ENCODE assay signal across 14 cellular contexts in genomic region chr5:89282832-89283510, GRCh38.
A peak's percentile ranks its signal among the peaks of the same experiment; 100 is the strongest.
DNase-seq lines count a peak whose midpoint lies in the region; ATAC-seq lines count a peak whose summit lies in the region.
"Had no signal": no experiment of that assay in that cellular context is flagged by ENCODE, and none has a peak within 500 bp of the region (broad histone marks: within the 10 kb centered on the region; RNA-seq: fewer than 3 reads in every experiment).

No MANE protein-coding gene starts in this region.

- H3K36me3 ChIP-seq in mesenchymal stem cell (ENCODE audit: control insufficient read depth in 1 of 2, insufficient read depth in 2 of 2, low read depth in 1 of 2, low read length in 2 of 2): no peaks in the 10 kb centered on the region
- H3K36me3 ChIP-seq: gastroesophageal sphincter had no signal

- no peak overlapping the region for H3K18ac ChIP-seq in mesenchymal stem cell (ENCODE audit: low read depth in 1 of 2, low read length in 2 of 2)

- H3K4me2 ChIP-seq in mesenchymal stem cell (ENCODE audit: low read length, poor library complexity, severe bottlenecking): no peak overlapping the region

- H2BK15ac ChIP-seq in mesenchymal stem cell (ENCODE audit: low read depth, poor library complexity, severe bottlenecking): no peak overlapping the region

- no peak overlapping the region for H3K23ac ChIP-seq in mesenchymal stem cell (ENCODE audit: low read length in 2 of 2)

- no peak overlapping the region for H2BK12ac ChIP-seq in mesenchymal stem cell (ENCODE audit: low read length in 2 of 2)

- no peak overlapping the region for H4K91ac ChIP-seq in mesenchymal stem cell (ENCODE audit: low read length)

- H2AFZ ChIP-seq in mesenchymal stem cell (ENCODE audit: low read depth, low read length): no peak overlapping the region

- H4K8ac ChIP-seq in mesenchymal stem cell (ENCODE audit: low read length): no peak overlapping the region

- no peak overlapping the region for H3K9ac ChIP-seq in mesenchymal stem cell (ENCODE audit: low read length)

- no peaks in the 10 kb centered on the region for H3K4me1 ChIP-seq in mesenchymal stem cell (ENCODE audit: control insufficient read depth, insufficient read depth, low read depth, low read length)
- H3K4me1 ChIP-seq: gastroesophageal sphincter had no signal

- H2BK5ac ChIP-seq in mesenchymal stem cell (ENCODE audit: low read depth, low read length, poor library complexity, severe bottlenecking): no peak overlapping the region

- H3K14ac ChIP-seq in mesenchymal stem cell (ENCODE audit: low read length in 2 of 2): no peak overlapping the region

- no peak overlapping the region for H3K4me3 ChIP-seq in mesenchymal stem cell (ENCODE audit: insufficient read depth in 1 of 2, low read depth in 1 of 2, low read length in 2 of 2)
- H3K4me3 ChIP-seq: gastroesophageal sphincter, SK-N-MC had no signal

- no peak overlapping the region for H2BK120ac ChIP-seq in mesenchymal stem cell (ENCODE audit: low read depth, low read length)

- no peak overlapping the region for H3K27ac ChIP-seq in mesenchymal stem cell (ENCODE audit: low read length, poor library complexity, severe bottlenecking)
- H3K27ac ChIP-seq: gastroesophageal sphincter, SK-N-MC had no signal

- WGBS in mesenchymal stem cell: 100% methylated on average over 1 of the region's 3 CpGs

- no peak overlapping the region for H2AK5ac ChIP-seq in mesenchymal stem cell (ENCODE audit: low read length, severe bottlenecking)

- H3K79me1 ChIP-seq in mesenchymal stem cell (replicated peaks; ENCODE audit: low read length, poor library complexity, severe bottlenecking): no peaks in the 10 kb centered on the region

- no peak overlapping the region for H3K4ac ChIP-seq in mesenchymal stem cell (ENCODE audit: low read depth in 1 of 2, low read length in 2 of 2)

- ATAC-seq in HG02759 (IDR thresholded peaks at IDR 0.05; ENCODE audit: unreplicated experiment): peak; percentile 37
- no peak for ATAC-seq in HG02870 (IDR thresholded peaks at IDR 0.05; ENCODE audit: unreplicated experiment)
- ATAC-seq in HG03139 (IDR thresholded peaks at IDR 0.05; ENCODE audit: unreplicated experiment): no peak
- ATAC-seq: gastroesophageal sphincter had no signal

- no peaks in the 10 kb centered on the region for H3K9me3 ChIP-seq in mesenchymal stem cell (ENCODE audit: control insufficient read depth, low read length)
- H3K9me3 ChIP-seq: gastroesophageal sphincter had no signal

- H3K27me3 ChIP-seq in mesenchymal stem cell (ENCODE audit: control insufficient read depth in 1 of 2, insufficient read depth in 1 of 2, low read length in 2 of 2): no peaks in the 10 kb centered on the region
- H3K27me3 ChIP-seq: gastroesophageal sphincter had no signal

- DNase-seq in ELR (ENCODE audit: low read depth) (peak; percentile 86), amniotic stem cell (lab: John Stamatoyannopoulos, UW) (peak; percentile 42), mesenchymal stem cell (peak; percentile 52), DMS79 treated with DMSO at 0.1 percent for 48 hours (lab: John Stamatoyannopoulos, UW) (no peak), DMS79 (lab: John Stamatoyannopoulos, UW) (no peak)
- DNase-seq: activated CD4-positive, alpha-beta T cell treated with anti-CD3 and anti-CD28 coated beads, Interleukin-2, amount 50 U/mL, for 4 hours; KBM-7; NCI-H446; stimulated activated CD8-positive, alpha-beta memory T cell treated with anti-CD3 and anti-CD28 coated beads, Interleukin-4, amount 100 ng/mL, for 48 hours had no signal

Comparison
In these comparisons a context has a peak if more than half of its experiments do, and no peak if none do; other contexts are left out.
1. DNase-seq: peak in ELR (single experiment), amniotic stem cell (single experiment) and mesenchymal stem cell (single experiment); none in DMS79 treated with DMSO at 0.1 percent for 48 hours (single experiment) and DMS79 (single experiment).